8 cellular contexts compared by ENCODE assay signal in the genomic region with DNA sequence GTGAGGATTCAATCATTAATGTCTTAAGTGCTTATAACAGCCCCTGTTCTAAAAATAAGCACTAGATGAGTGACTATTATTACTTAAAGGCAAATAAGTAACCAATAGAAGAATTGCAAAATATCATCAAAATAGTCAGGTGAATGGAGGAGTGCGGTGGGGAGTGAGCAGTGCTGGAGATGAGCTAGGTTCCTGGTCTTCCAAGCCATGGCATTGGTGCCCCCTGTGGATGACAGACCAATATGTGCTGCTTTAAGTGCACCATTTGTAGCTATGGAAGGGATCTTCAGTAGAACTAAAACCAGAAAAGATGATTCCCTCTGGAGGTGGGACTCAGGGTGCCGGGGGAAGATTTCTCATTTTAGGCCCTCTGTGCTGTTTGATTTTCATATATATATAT. TPM values are rescaled to one million over a fixed set of nuclear protein-coding genes. Genes with fewer than 3 reads are reported as not detected.
DNase-seq lines count a peak whose midpoint lies in the region; ATAC-seq and TF ChIP-seq lines count a peak whose summit lies in the region.

No MANE protein-coding gene starts in this region.

- no peak for TF ChIP-seq EP300 in transverse colon (IDR thresholded peaks at IDR 0.05; ENCODE audit: low read depth)

- no peaks in the 10 kb centered on the region for H3K9me3 Mint-ChIP-seq in activated naive CD8-positive, alpha-beta T cell treated with anti-CD3 and anti-CD28 coated beads, Interleukin-2, amount 10 ng/mL, durations not matched to agents 7 days and 5 days
- no peaks in the 10 kb centered on the region for H3K9me3 Mint-ChIP-seq in activated naive CD8-positive, alpha-beta T cell treated with anti-CD3 and anti-CD28 coated beads for 36 hours

- H3K36me3 Mint-ChIP-seq in activated naive CD8-positive, alpha-beta T cell treated with anti-CD3 and anti-CD28 coated beads, Interleukin-2, amount 10 ng/mL, durations not matched to agents 7 days and 5 days = no peaks in the 10 kb centered on the region
- no peaks in the 10 kb centered on the region for H3K36me3 Mint-ChIP-seq in activated naive CD8-positive, alpha-beta T cell treated with anti-CD3 and anti-CD28 coated beads for 36 hours

- in situ Hi-C loops in transverse colon (cut with MboI; ENCODE audit: low pct_ligation_motif_present in 1 of 4, low pct_unique_long_range_greater_than_20kb in 1 of 4, low sequenced_read_pairs in 3 of 4) = no loop called here

- ATAC-seq in activated naive CD8-positive, alpha-beta T cell treated with anti-CD3 and anti-CD28 coated beads, Interleukin-2, amount 10 ng/mL, durations not matched to agents 7 days and 5 days (ENCODE audit: low read depth) = peak; percentile 84
- ATAC-seq in GM21576 (IDR thresholded peaks at IDR 0.05; ENCODE audit: unreplicated experiment) = no peak
- ATAC-seq in GM18909 (IDR thresholded peaks at IDR 0.05; ENCODE audit: poor library complexity, unreplicated experiment) = no peak

- no peaks in the 10 kb centered on the region for H3K27me3 ChIP-seq in transverse colon

- no peak overlapping the region for H3K27ac ChIP-seq in transverse colon

- no peak for TF ChIP-seq POLR2A in transverse colon (IDR thresholded peaks at IDR 0.05)

- POLR2A ChIA-PET in activated naive CD8-positive, alpha-beta T cell treated with anti-CD3 and anti-CD28 coated beads, Interleukin-2, amount 10 ng/mL, durations not matched to agents 7 days and 5 days (lab: Charles Lee) = interaction anchor here (0.9 to 1.0 kb wide), 3 partner anchors 20 to 48 kb away, joined by 3 to 5 read pairs (median 4); partner anchors contain the start of gene SLC30A1

- no peaks in the 10 kb centered on the region for H3K4me1 ChIP-seq in transverse colon

- WGBS in transverse colon (ENCODE audit: low coverage in 1 of 2), 2 donors = 68 to 89% methylated on average over 1 to 2 of the region's 2 CpGs

- H3K27me3 Mint-ChIP-seq in activated naive CD8-positive, alpha-beta T cell treated with anti-CD3 and anti-CD28 coated beads, Interleukin-2, amount 10 ng/mL, durations not matched to agents 7 days and 5 days = peaks cover 5% of the 10 kb centered on the region
- H3K27me3 Mint-ChIP-seq in activated naive CD8-positive, alpha-beta T cell treated with anti-CD3 and anti-CD28 coated beads for 36 hours = no peaks in the 10 kb centered on the region

- intact Hi-C loops in transverse colon (cut with DNase I; ENCODE audit: low total_unique reads) = no loop called here

- H3K27ac Mint-ChIP-seq in activated naive CD8-positive, alpha-beta T cell treated with anti-CD3 and anti-CD28 coated beads, Interleukin-2, amount 10 ng/mL, durations not matched to agents 7 days and 5 days = no peak overlapping the region
- no peak overlapping the region for H3K27ac Mint-ChIP-seq in activated naive CD8-positive, alpha-beta T cell treated with anti-CD3 and anti-CD28 coated beads for 36 hours

- H3K4me3 ChIP-seq in fibroblast of pulmonary artery (replicated peaks; ENCODE audit: low read depth, low read length) (no peak overlapping the region), transverse colon (no peak overlapping the region)

- DNase-seq in activated naive CD8-positive, alpha-beta T cell treated with anti-CD3 and anti-CD28 coated beads, Interleukin-2, amount 10 ng/mL, durations not matched to agents 7 days and 5 days = no peak
- no peak for DNase-seq in activated naive CD8-positive, alpha-beta T cell treated with anti-CD3 and anti-CD28 coated beads for 36 hours
- DNase-seq in OCI-M1 (lab: John Stamatoyannopoulos, UW) (peak; percentile 77), fibroblast of pulmonary artery (ENCODE audit: low read depth) (peak; percentile 64), transverse colon (peak; percentile 49), NCI-H774 (lab: John Stamatoyannopoulos, UW) (no peak)

- no peaks in the 10 kb centered on the region for H3K9me3 ChIP-seq in transverse colon

- no peaks in the 10 kb centered on the region for H3K36me3 ChIP-seq in transverse colon

- peaks cover 21% of the 10 kb centered on the region for H3K4me1 Mint-ChIP-seq in activated naive CD8-positive, alpha-beta T cell treated with anti-CD3 and anti-CD28 coated beads, Interleukin-2, amount 10 ng/mL, durations not matched to agents 7 days and 5 days
- peaks cover 7% of the 10 kb centered on the region for H3K4me1 Mint-ChIP-seq in activated naive CD8-positive, alpha-beta T cell treated with anti-CD3 and anti-CD28 coated beads for 36 hours

- H3K4me3 Mint-ChIP-seq in activated naive CD8-positive, alpha-beta T cell treated with anti-CD3 and anti-CD28 coated beads, Interleukin-2, amount 10 ng/mL, durations not matched to agents 7 days and 5 days = no peak overlapping the region
- H3K4me3 Mint-ChIP-seq in activated naive CD8-positive, alpha-beta T cell treated with anti-CD3 and anti-CD28 coated beads for 36 hours = no peak overlapping the region

- TF ChIP-seq CTCF in fibroblast of pulmonary artery (IDR thresholded peaks at IDR 0.05; ENCODE audit: low read length, missing control alignments) (peak; percentile 45), transverse colon (IDR thresholded peaks at IDR 0.05) (peak in 3 of 5 experiments; percentile 10 to 22 (median 14))

RNA-seq across cellular contexts. Expression of gene SLC30A1, which starts 46.1 kb away (rescaled TPM):
- 10 to 100 TPM; 11.9 to 13.2 TPM for total RNA-seq in activated naive CD8-positive, alpha-beta T cell treated with anti-CD3 and anti-CD28 coated beads, Interleukin-2, amount 10 ng/mL, durations not matched to agents 7 days and 5 days
- 10 to 100 TPM; 11.3 to 12.1 TPM for total RNA-seq in activated naive CD8-positive, alpha-beta T cell treated with anti-CD3 and anti-CD28 coated beads for 36 hours
- 10 to 100 TPM; 14.5 to 42.3 (median 26.0) TPM for total RNA-seq in transverse colon

RNA-seq across cellular contexts. Expression of gene NEK2, which starts 50.4 kb away (rescaled TPM):
- 10 to 100 TPM; 31.8 to 32.7 TPM for total RNA-seq in activated naive CD8-positive, alpha-beta T cell treated with anti-CD3 and anti-CD28 coated beads, Interleukin-2, amount 10 ng/mL, durations not matched to agents 7 days and 5 days
- 10 to 100 TPM; 24.2 TPM for total RNA-seq in activated naive CD8-positive, alpha-beta T cell treated with anti-CD3 and anti-CD28 coated beads for 36 hours
- 1 to 10 TPM; 1.7 to 4.9 (median 2.1) TPM for total RNA-seq in transverse colon

Comparison
In these comparisons a context has a peak if more than half of its experiments do, and no peak if none do; other contexts are left out.
1. DNase-seq: peak in OCI-M1 (single experiment), fibroblast of pulmonary artery (single experiment) and transverse colon (single experiment); none in activated naive CD8-positive, alpha-beta T cell treated with anti-CD3 and anti-CD28 coated beads, Interleukin-2, amount 10 ng/mL, durations not matched to agents 7 days and 5 days (single experiment), activated naive CD8-positive, alpha-beta T cell treated with anti-CD3 and anti-CD28 coated beads for 36 hours (single experiment) and NCI-H774 (single experiment).
2. RNA of gene NEK2, which starts 50.4 kb away (total RNA-seq): 31.8 to 32.7 TPM in activated naive CD8-positive, alpha-beta T cell treated with anti-CD3 and anti-CD28 coated beads, Interleukin-2, amount 10 ng/mL, durations not matched to agents 7 days and 5 days and 24.2 TPM in activated naive CD8-positive, alpha-beta T cell treated with anti-CD3 and anti-CD28 coated beads for 36 hours; 1.7 to 4.9 TPM in transverse colon; every median in the first group is over 4 times any median in the second.